17 cellular contexts compared by ENCODE assay signal in the genomic region with DNA sequence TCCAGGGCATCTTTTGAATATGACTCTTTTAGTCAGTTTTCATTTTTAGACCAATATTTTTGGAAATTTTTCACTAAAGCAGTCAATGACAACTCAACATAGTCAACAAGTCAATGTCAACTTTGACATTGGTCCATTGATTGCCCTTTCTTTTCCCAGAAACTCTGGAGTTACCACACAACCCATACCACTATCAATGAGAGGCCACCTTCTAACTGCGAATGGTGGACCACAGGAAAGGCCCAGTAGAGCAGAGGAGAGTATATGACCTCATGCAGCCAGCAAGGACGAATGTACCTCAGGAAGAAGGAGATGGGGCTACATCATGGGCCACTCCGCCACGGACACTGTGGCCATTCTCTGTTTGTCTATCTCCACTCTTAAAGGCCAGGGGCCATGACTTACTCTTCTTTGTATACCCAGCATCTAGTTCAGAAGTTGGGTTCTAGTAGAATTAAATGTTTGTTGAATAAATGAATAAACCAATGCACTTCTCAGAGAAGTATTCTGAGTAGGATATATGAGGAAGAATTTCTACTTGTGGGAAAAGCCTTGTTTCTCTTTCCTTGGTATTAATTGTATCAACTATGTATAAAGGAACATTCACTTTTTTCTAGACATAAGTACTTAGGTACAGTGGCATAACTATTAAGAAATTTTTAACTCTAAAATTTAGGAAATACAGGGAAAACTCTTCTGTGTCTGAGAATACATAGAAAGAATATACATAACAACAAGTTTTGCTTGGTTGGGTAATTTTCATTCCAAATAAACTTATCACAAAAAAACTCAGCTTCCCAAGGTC. TPM values are rescaled to one million over a fixed set of nuclear protein-coding genes. Genes with fewer than 3 reads are reported as not detected.
DNase-seq lines count a peak whose midpoint lies in the region; ATAC-seq and TF ChIP-seq lines count a peak whose summit lies in the region.
"Had no signal": no experiment of that assay in that cellular context is flagged by ENCODE, and none has a peak within 500 bp of the region (broad histone marks: within the 10 kb centered on the region; RNA-seq: fewer than 3 reads in every experiment).

No MANE protein-coding gene starts in this region.

- H3K9me3 Mint-ChIP-seq in endodermal cell: no peaks in the 10 kb centered on the region
- H3K9me3 Mint-ChIP-seq in T-cell: no peaks in the 10 kb centered on the region
- no peaks in the 10 kb centered on the region for H3K9me3 Mint-ChIP-seq in effector memory CD8-positive, alpha-beta T cell
- H3K9me3 Mint-ChIP-seq: CD8-positive, alpha-beta memory T cell; IgD-negative memory B cell had no signal

- H3K4me3 ChIP-seq in HUES48 (ENCODE audit: low read depth, low read length) (no peak overlapping the region), endodermal cell (ENCODE audit: low read length) (peak overlapping the region; percentile 39), right lobe of liver (peak overlapping the region in 2 of 3 donors; percentile 66 to 76)
- H3K4me3 ChIP-seq: GM23248 had no signal

- POLR2A ChIA-PET in T-cell (lab: Charles Lee): no interaction called here

- H3K9ac ChIP-seq in HUES48 (ENCODE audit: low read depth, low read length): no peak overlapping the region
- H3K9ac ChIP-seq in endodermal cell (ENCODE audit: extremely low read depth, low read length, poor library complexity, severe bottlenecking): no peak overlapping the region
- H3K9ac ChIP-seq: GM23248 had no signal

- no peaks in the 10 kb centered on the region for H3K36me3 ChIP-seq in HUES48 (ENCODE audit: control insufficient read depth, insufficient read depth, low read length)
- no peaks in the 10 kb centered on the region for H3K36me3 ChIP-seq in endodermal cell (ENCODE audit: control insufficient read depth, insufficient read depth, low read length)
- H3K36me3 ChIP-seq in right lobe of liver: no peaks in the 10 kb centered on the region
- H3K36me3 ChIP-seq: BE2C had no signal

- DNase-seq in endodermal cell: no peak
- DNase-seq in right lobe of liver: no peak
- no peak for DNase-seq in T-cell
- no peak for DNase-seq in effector memory CD8-positive, alpha-beta T cell
- DNase-seq: ACHN; BE2C; C1 segment of cervical spinal cord; CD8-positive, alpha-beta memory T cell; COR-L47; GM23248; KBM-7 had no signal

- H3K27ac ChIP-seq in HUES48 (ENCODE audit: low read depth, low read length): peak overlapping the region; percentile 47
- no peak overlapping the region for H3K27ac ChIP-seq in endodermal cell (ENCODE audit: low read depth, low read length)
- peak overlapping the region in 2 of 3 donors; percentile 61 to 87 for H3K27ac ChIP-seq in right lobe of liver
- H3K27ac ChIP-seq: GM23248 had no signal

- TF ChIP-seq POLR2A in right lobe of liver (IDR thresholded peaks at IDR 0.05): no peak

- CTCF ChIA-PET in T-cell (lab: Charles Lee): no interaction called here

- H3K27me3 Mint-ChIP-seq in endodermal cell (ENCODE audit: insufficient read depth): no peaks in the 10 kb centered on the region
- peaks cover 0 to 3% of the 10 kb centered on the region in 2 donors for H3K27me3 Mint-ChIP-seq in T-cell
- H3K27me3 Mint-ChIP-seq in effector memory CD8-positive, alpha-beta T cell: peaks cover 0 to 4% of the 10 kb centered on the region in 2 donors
- H3K27me3 Mint-ChIP-seq: IgD-negative memory B cell had no signal

- ATAC-seq in right lobe of liver: peak; percentile 13 to 44 (median 21)
- no peak for ATAC-seq in T-cell (replicated peaks in 1 of 4)
- ATAC-seq in effector memory CD8-positive, alpha-beta T cell (replicated peaks): no peak
- no peak for ATAC-seq in GM21360 (IDR thresholded peaks at IDR 0.05; ENCODE audit: unreplicated experiment)

- no peak for TF ChIP-seq CTCF in endodermal cell (conservative IDR thresholded peaks at IDR 0.05)
- TF ChIP-seq CTCF in right lobe of liver (IDR thresholded peaks at IDR 0.05): no peak

- H3K9me3 ChIP-seq in HUES48 (ENCODE audit: control insufficient read depth, insufficient read depth, low read length): no peaks in the 10 kb centered on the region
- H3K9me3 ChIP-seq in endodermal cell (ENCODE audit: control insufficient read depth, low read length): no peaks in the 10 kb centered on the region
- no peaks in the 10 kb centered on the region for H3K9me3 ChIP-seq in right lobe of liver
- H3K9me3 ChIP-seq: BE2C had no signal

- H3K4me3 Mint-ChIP-seq in endodermal cell: no peak overlapping the region
- H3K4me3 Mint-ChIP-seq in T-cell: no peak overlapping the region
- H3K4me3 Mint-ChIP-seq in effector memory CD8-positive, alpha-beta T cell: no peak overlapping the region
- H3K4me3 Mint-ChIP-seq: CD4-positive, CD25-positive, alpha-beta regulatory T cell; CD8-positive, alpha-beta memory T cell; IgD-negative memory B cell had no signal

- H3K27me3 ChIP-seq in HUES48 (ENCODE audit: control insufficient read depth, insufficient read depth, low read length): no peaks in the 10 kb centered on the region
- H3K27me3 ChIP-seq in endodermal cell (ENCODE audit: control insufficient read depth, insufficient read depth, low read length, poor library complexity, severe bottlenecking): no peaks in the 10 kb centered on the region
- no peaks in the 10 kb centered on the region for H3K27me3 ChIP-seq in right lobe of liver
- H3K27me3 ChIP-seq: BE2C had no signal

- H3K4me1 Mint-ChIP-seq in endodermal cell (peaks cover 19% of the 10 kb centered on the region), T-cell (peaks cover 2 to 17% (median 6%) of the 10 kb centered on the region in 3 donors)
- H3K4me1 Mint-ChIP-seq in effector memory CD8-positive, alpha-beta T cell (ENCODE audit: low read depth in 2 of 2): peaks cover 0 to 1% of the 10 kb centered on the region in 2 donors
- H3K4me1 Mint-ChIP-seq: CD4-positive, CD25-positive, alpha-beta regulatory T cell; IgD-negative memory B cell had no signal

- no peak overlapping the region for H3K27ac Mint-ChIP-seq in endodermal cell
- no peak overlapping the region for H3K27ac Mint-ChIP-seq in T-cell
- no peak overlapping the region for H3K27ac Mint-ChIP-seq in effector memory CD8-positive, alpha-beta T cell
- H3K27ac Mint-ChIP-seq: CD4-positive, CD25-positive, alpha-beta regulatory T cell; CD8-positive, alpha-beta memory T cell; IgD-negative memory B cell had no signal

- H3K36me3 Mint-ChIP-seq in endodermal cell (ENCODE audit: low read depth) (no peaks in the 10 kb centered on the region), T-cell (no peaks in the 10 kb centered on the region)
- H3K36me3 Mint-ChIP-seq in effector memory CD8-positive, alpha-beta T cell (ENCODE audit: insufficient read depth): no peaks in the 10 kb centered on the region
- H3K36me3 Mint-ChIP-seq: CD4-positive, CD25-positive, alpha-beta regulatory T cell; IgD-negative memory B cell had no signal

- H3K4me1 ChIP-seq in HUES48 (ENCODE audit: control insufficient read depth, insufficient read depth, low read length) (peaks cover 20% of the 10 kb centered on the region), endodermal cell (ENCODE audit: control insufficient read depth, insufficient read depth, low read length) (peaks cover 3% of the 10 kb centered on the region), right lobe of liver (peaks cover 0 to 40% (median 7%) of the 10 kb centered on the region in 4 donors)
- H3K4me1 ChIP-seq: BE2C had no signal

- 82 to 92% methylated on average over 3 to 4 of the region's 4 CpGs for WGBS in endodermal cell (ENCODE audit: insufficient coverage in 1 of 2, insufficient read length in 1 of 2), 2 experiments
- WGBS in right lobe of liver (ENCODE audit: insufficient coverage, low coverage, low lambda C conversion rate, missing lambda C conversion rate): 46% methylated on average over 4 of the region's 4 CpGs

- intact Hi-C loops in right lobe of liver (cut with DNase I): no loop called here

RNA-seq across cellular contexts. Expression of a gene that starts 0.6 kb away (rescaled TPM):
- under 1 TPM; 0.40 to 0.42 TPM for total RNA-seq in endodermal cell
- polyA plus RNA-seq in endodermal cell (2013, experiment 1 of 2): 0.11 TPM
- not detected for polyA plus RNA-seq in endodermal cell (2013, experiment 2 of 2)
- total RNA-seq in right lobe of liver: 10 to 100 TPM; 10.7 to 46.4 (median 20.1) TPM
- not detected for total RNA-seq in T-cell
- total RNA-seq: CD4-positive, CD25-positive, alpha-beta regulatory T cell; CD8-positive, alpha-beta memory T cell; GM23248; H7; HT-29 had no signal
- polyA plus RNA-seq: CD4-positive, CD25-positive, alpha-beta regulatory T cell; CD8-positive, alpha-beta memory T cell; GM23248; IgD-negative memory B cell had no signal

Comparison
In these comparisons a context has a peak if more than half of its experiments do, and no peak if none do; other contexts are left out.
1. ATAC-seq: peak in right lobe of liver (4 of 4); none in T-cell (0 of 4), effector memory CD8-positive, alpha-beta T cell (single experiment) and GM21360 (single experiment).
2. RNA of a gene that starts 0.6 kb away (total RNA-seq): 10.7 to 46.4 TPM in right lobe of liver; 0.40 to 0.42 TPM in endodermal cell and not detected in T-cell; every median in the first group is over 4 times any median in the second.